In genomic region chr14:104723651-104724406, GRCh38 we compare ENCODE assay signal across 8 cellular contexts. TPM values are rescaled to one million over a fixed set of nuclear protein-coding genes. Genes with fewer than 3 reads are reported as not detected.
DNase-seq lines count a peak whose midpoint lies in the region; ATAC-seq and TF ChIP-seq lines count a peak whose summit lies in the region.

Gene ADSS1 (plus strand): TSS chr14:104724229. CDS start chr14:104724271, 42 bp downstream.

- H3K9me3 ChIP-seq in Panc1 (ENCODE audit: control insufficient read depth, insufficient read depth, low read depth, low read length) (no peaks in the 10 kb centered on the region), transverse colon (no peaks in the 10 kb centered on the region)

- intact Hi-C loops in Panc1 (cut with micrococcal nuclease; ENCODE audit: unreplicated experiment) (no loop called here), transverse colon (cut with DNase I; ENCODE audit: low total_unique reads) (no loop called here)

- POLR2A ChIA-PET in Panc1 (lab: Charles Lee), result no interaction called here

- no peak within 1 kb of the TSS for H3K27ac Mint-ChIP-seq in osteocyte (ENCODE audit: unreplicated experiment)

- in situ Hi-C loops in Panc1 (cut with HindIII; ENCODE audit: low pct_unique_long_range_greater_than_20kb, low sequenced_read_pairs), result no loop called here
- in situ Hi-C loops in transverse colon (cut with MboI; ENCODE audit: low pct_ligation_motif_present in 1 of 4, low pct_unique_long_range_greater_than_20kb in 1 of 4, low sequenced_read_pairs in 3 of 4), result no loop called here

- H3K36me3 Mint-ChIP-seq in osteocyte (ENCODE audit: unreplicated experiment), result peaks cover 6% of the 10 kb centered on the region

- H3K27me3 Mint-ChIP-seq in osteocyte (ENCODE audit: unreplicated experiment), result peaks cover 3% of the 10 kb centered on the region

- H3K4me3 ChIP-seq in Panc1 (ENCODE audit: low read depth in 2 of 2, low read length in 2 of 2), result peak within 1 kb of the TSS; percentile 42 to 52
- H3K4me3 ChIP-seq in transverse colon, result peak within 1 kb of the TSS; percentile 28 to 67 (median 58)

- peaks cover 19% of the 10 kb centered on the region for H3K4me1 Mint-ChIP-seq in osteocyte (ENCODE audit: unreplicated experiment)

- TF ChIP-seq CTCF in GM12872 (IDR thresholded peaks at IDR 0.05; ENCODE audit: insufficient read depth, low read depth, low read length) (peak; percentile 98), Panc1 (IDR thresholded peaks at IDR 0.05) (peak; percentile 97), osteocyte (IDR thresholded peaks at IDR 0.05) (peak; percentile 85), transverse colon (IDR thresholded peaks at IDR 0.05) (peak; percentile 94 to 99 (median 97))

- CTCF ChIA-PET in Panc1 (lab: Charles Lee), result no interaction called here

- ATAC-seq in HG02852 (IDR thresholded peaks at IDR 0.05; ENCODE audit: unreplicated experiment) (peak; percentile 71), Panc1 (peak; percentile 59), GM18870 (IDR thresholded peaks at IDR 0.05; ENCODE audit: unreplicated experiment) (no peak)

- BruUV-seq in Panc1 (replicated peaks; lab: Mats Ljungman, UMichigan), result no TSS peak

- H3K27me3 ChIP-seq in Panc1 (ENCODE audit: control insufficient read depth, insufficient read depth, low read length) (no peaks in the 10 kb centered on the region), transverse colon (no peaks in the 10 kb centered on the region)

- DNase-seq in Panc1 (ENCODE audit: low read depth, low spot score), result peak; percentile 24
- DNase-seq in activated gamma-delta T cell (lab: John Stamatoyannopoulos, UW), result peak; percentile 42
- peak; percentile 71 for DNase-seq in glomerular visceral epithelial cell (ENCODE audit: extremely low spot score)
- DNase-seq in osteocyte (ENCODE audit: extremely low spot score, unreplicated experiment), result no peak
- peak; percentile 74 for DNase-seq in transverse colon

- 0% methylated on average over 22 of the region's 82 CpGs; no CpG with 5 or more reads in 1 of the 2 donors for WGBS in transverse colon (ENCODE audit: low coverage in 1 of 2), 2 donors

- no peaks in the 10 kb centered on the region for H3K9me3 Mint-ChIP-seq in osteocyte (ENCODE audit: unreplicated experiment)

- H3K4me3 Mint-ChIP-seq in osteocyte (ENCODE audit: unreplicated experiment), result peak within 1 kb of the TSS; percentile 35

- peak within 1 kb of the TSS; percentile 63 for H3K27ac ChIP-seq in Panc1 (ENCODE audit: low read length)
- H3K27ac ChIP-seq in transverse colon, result peak within 1 kb of the TSS; percentile 45 to 82 (median 70)

- TF ChIP-seq POLR2A in transverse colon (IDR thresholded peaks at IDR 0.05), result peak; percentile 28

- no peak for TF ChIP-seq EP300 in transverse colon (IDR thresholded peaks at IDR 0.05; ENCODE audit: low read depth)

- H3K4me1 ChIP-seq in Panc1 (ENCODE audit: control insufficient read depth, insufficient read depth, low read length) (peaks cover 33% of the 10 kb centered on the region), transverse colon (peaks cover 23 to 32% (median 28%) of the 10 kb centered on the region in 4 donors)

- H3K36me3 ChIP-seq in Panc1 (ENCODE audit: control insufficient read depth, insufficient read depth, low read length) (no peaks in the 10 kb centered on the region), transverse colon (no peaks in the 10 kb centered on the region)

RNA-seq across cellular contexts. Expression of gene ADSS1, which starts in this region (rescaled TPM):
- 9.4 TPM for total RNA-seq in Panc1 (2021; ENCODE audit: unreplicated experiment)
- 15.6 TPM for polyA plus RNA-seq in Panc1 (2012; ENCODE audit: insufficient read length)
- 3.7 and 4.5 TPM in 2 replicates for total RNA-seq in osteocyte
- 10 to 100 TPM in 1 of 4 donors, 1 to 10 TPM in 2, not detected in 1; 4.4 to 11.3 (median 7.1) TPM for total RNA-seq in transverse colon
